8 cellular contexts compared by ENCODE assay signal in genomic region chr3:170690133-170690981, GRCh38.
A peak's percentile ranks its signal among the peaks of the same experiment; 100 is the strongest.
DNase-seq lines count a peak whose midpoint lies in the region; ATAC-seq, FAIRE-seq and TF ChIP-seq lines count a peak whose summit lies in the region.

No MANE protein-coding gene starts in this region.

- H3K4me3 ChIP-seq in right atrium auricular region (no peak overlapping the region), small intestine (ENCODE audit: low read depth in 1 of 2, low read length in 2 of 2) (no peak overlapping the region)

- FAIRE-seq in small intestine (lab: Jason Lieb, UNC) = no peak

- H3K9me3 ChIP-seq in right atrium auricular region = no peaks in the 10 kb centered on the region
- H3K9me3 ChIP-seq in small intestine (ENCODE audit: control insufficient read depth, low read depth) = no peaks in the 10 kb centered on the region

- 28 to 50% (median 39%) methylated on average over 14 of the region's 14 CpGs for WGBS in small intestine, 3 donors

- H3K36me3 ChIP-seq in right atrium auricular region (no peaks in the 10 kb centered on the region), small intestine (ENCODE audit: control insufficient read depth in 2 of 2, insufficient read depth in 2 of 2, low read length in 2 of 2) (no peaks in the 10 kb centered on the region)

- no peak for ATAC-seq in HG03521 (IDR thresholded peaks at IDR 0.05; ENCODE audit: unreplicated experiment)

- no peaks in the 10 kb centered on the region for H3K4me1 ChIP-seq in right atrium auricular region
- no peaks in the 10 kb centered on the region for H3K4me1 ChIP-seq in small intestine (ENCODE audit: control insufficient read depth in 2 of 2, insufficient read depth in 1 of 2, low read depth in 1 of 2, low read length in 1 of 2)

- TF ChIP-seq CTCF in right atrium auricular region (IDR thresholded peaks at IDR 0.05) = peak; percentile 55 to 79

- no peak overlapping the region for H3K27ac ChIP-seq in right atrium auricular region
- H3K27ac ChIP-seq in small intestine (ENCODE audit: low read depth in 1 of 2, low read length in 1 of 2) = no peak overlapping the region

- H3K27me3 ChIP-seq in right atrium auricular region (no peaks in the 10 kb centered on the region), small intestine (ENCODE audit: control insufficient read depth in 2 of 2, insufficient read depth in 2 of 2, low read length in 2 of 2) (no peaks in the 10 kb centered on the region)

- DNase-seq in NOMO-1 treated with DMSO at 0.1 percent for 48 hours (lab: John Stamatoyannopoulos, UW; ENCODE audit: unreplicated experiment) (peak; percentile 47), NOMO-1 treated with dmso at 0.1 percent for 144 hours (lab: John Stamatoyannopoulos, UW; ENCODE audit: unreplicated experiment) (no peak), HK-2 (ENCODE audit: unreplicated experiment) (peak; percentile 70), OCI-M1 (lab: John Stamatoyannopoulos, UW) (peak; percentile 68), right atrium auricular region (ENCODE audit: low spot score) (peak; percentile 67), small intestine (peak; percentile 68)
- DNase-seq in activated gamma-delta T cell treated with anti-CD3 and anti-CD28 coated beads, Interleukin-2, amount 50 U/mL, for 16 hours (ENCODE audit: low read depth) = peak; percentile 2
